Comparison of ENCODE assay signal across 25 cellular contexts in the genomic region with DNA sequence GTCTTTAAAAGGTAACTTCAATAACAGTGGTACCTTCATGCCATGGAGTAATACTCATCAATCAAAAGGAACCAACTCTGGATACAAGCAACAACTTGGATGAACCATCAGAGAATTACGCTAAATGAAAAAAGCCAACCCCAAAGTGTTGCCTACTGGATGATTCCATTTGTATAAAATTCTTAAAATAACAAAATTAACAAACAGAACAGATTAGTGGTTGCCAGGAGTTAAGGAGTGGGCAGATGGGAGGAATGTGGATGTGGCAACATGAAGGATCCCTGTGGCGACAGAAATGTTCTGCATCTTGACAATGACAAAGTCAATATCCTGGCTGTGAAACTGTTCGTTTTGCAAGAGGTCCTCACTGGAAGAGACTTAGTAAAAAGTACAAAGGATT. TPM values are rescaled to one million over a fixed set of nuclear protein-coding genes. Genes with fewer than 3 reads are reported as not detected.
DNase-seq lines count a peak whose midpoint lies in the region; ATAC-seq and TF ChIP-seq lines count a peak whose summit lies in the region.
"Had no signal": no experiment of that assay in that cellular context is flagged by ENCODE, and none has a peak within 500 bp of the region (broad histone marks: within the 10 kb centered on the region; RNA-seq: fewer than 3 reads in every experiment).

No MANE protein-coding gene starts in this region.

- H3K4me2 ChIP-seq in IMR-90 (ENCODE audit: low read depth, low read length), result peak overlapping the region; percentile 29; the same call in 1 of the 2 replicates
- H3K4me2 ChIP-seq in mesenchymal stem cell (ENCODE audit: low read length, poor library complexity, severe bottlenecking), result no peak overlapping the region

- peak overlapping the region; percentile 17 for H3K4me3 Mint-ChIP-seq in chondrocyte (ENCODE audit: unreplicated experiment)
- H3K4me3 Mint-ChIP-seq: activated CD8-positive, alpha-beta T cell treated with anti-CD3 and anti-CD28 coated beads, Interleukin-2, amount 10 ng/mL, durations not matched to agents 7 days and 5 days; activated T-cell treated with anti-CD3 and anti-CD28 coated beads, Interleukin-2, amount 50 U/mL, for 24 hours; CD4-positive, alpha-beta memory T cell; dendritic cell treated with granulocyte-macrophage colony-stimulating factor and Interleukin-4, amounts not matched to agents 40 ng/mL and 50 ng/mL, for 4 days; memory B cell; naive thymus-derived CD4-positive, alpha-beta T cell had no signal

- no peak for TF ChIP-seq POLR2A in IMR-90 (IDR thresholded peaks at IDR 0.05; ENCODE audit: low read depth, low read length)

- H3K9me1 ChIP-seq in IMR-90 (ENCODE audit: insufficient read depth, low read length), result peaks cover 8% of the 10 kb centered on the region; the same call in 1 of the 2 replicates

- H3K14ac ChIP-seq in IMR-90 (replicated peaks; ENCODE audit: low read depth, low read length) (no peak overlapping the region), mesenchymal stem cell (ENCODE audit: low read length in 2 of 2) (no peak overlapping the region)

- no peak for TF ChIP-seq RAD21 in IMR-90 (IDR thresholded peaks at IDR 0.05; ENCODE audit: low read length)

- H2BK5ac ChIP-seq in IMR-90 (ENCODE audit: low read depth, low read length, poor library complexity, severe bottlenecking), result peak overlapping the region; percentile 93
- no peak overlapping the region for H2BK5ac ChIP-seq in mesenchymal stem cell (ENCODE audit: low read depth, low read length, poor library complexity, severe bottlenecking)

- 0 out of 2 replicates have a peak overlapping the region, but pooled peaks have one; percentile 22 for H2BK120ac ChIP-seq in IMR-90 (ENCODE audit: low read depth, low read length)
- no peak overlapping the region for H2BK120ac ChIP-seq in mesenchymal stem cell (ENCODE audit: low read depth, low read length)

- peaks cover 8% of the 10 kb centered on the region; the same call in 1 of the 2 replicates for H4K20me1 ChIP-seq in IMR-90 (ENCODE audit: insufficient read depth, low read length)

- no TSS peak for BruUV-seq in IMR-90 (replicated peaks; lab: Mats Ljungman, UMichigan)

- no peaks in the 10 kb centered on the region for H3K27me3 Mint-ChIP-seq in chondrocyte (ENCODE audit: low read depth)
- H3K27me3 Mint-ChIP-seq: activated T-cell treated with anti-CD3 and anti-CD28 coated beads, Interleukin-2, amount 50 U/mL, for 24 hours; CD4-positive, alpha-beta memory T cell; dendritic cell treated with granulocyte-macrophage colony-stimulating factor and Interleukin-4, amounts not matched to agents 40 ng/mL and 50 ng/mL, for 4 days; memory B cell; naive thymus-derived CD4-positive, alpha-beta T cell had no signal

- H2BK20ac ChIP-seq in IMR-90 (ENCODE audit: low read depth, low read length), result no peak overlapping the region

- peaks cover 18 to 27% of the 10 kb centered on the region in 2 experiments for H3K79me1 ChIP-seq in IMR-90 (ENCODE audit: low read depth in 1 of 2, low read length in 2 of 2)
- H3K79me1 ChIP-seq in mesenchymal stem cell (replicated peaks; ENCODE audit: low read length, poor library complexity, severe bottlenecking), result peaks cover 21% of the 10 kb centered on the region

- no peak overlapping the region; the same call in 1 of the 2 replicates for H3K9ac ChIP-seq in IMR-90 (ENCODE audit: low read depth, low read length)
- no peak overlapping the region for H3K9ac ChIP-seq in mesenchymal stem cell (ENCODE audit: low read length)
- H3K9ac ChIP-seq: parathyroid adenoma had no signal

- no peak for TF ChIP-seq CTCF in AG04449 (IDR thresholded peaks at IDR 0.05; ENCODE audit: insufficient read depth, low read length, missing control alignments)
- no peak for TF ChIP-seq CTCF in IMR-90 (conservative IDR thresholded peaks at IDR 0.05; ENCODE audit: low read depth, low read length)
- TF ChIP-seq CTCF in chondrocyte (IDR thresholded peaks at IDR 0.05), result no peak
- no peak for TF ChIP-seq CTCF in GM20000 (IDR thresholded peaks at IDR 0.05; ENCODE audit: extremely low read depth, missing control alignments)
- TF ChIP-seq CTCF in GM10248 (IDR thresholded peaks at IDR 0.05; ENCODE audit: control extremely low read depth, extremely low read depth, low read depth, missing control alignments), result no peak

- H3K36me3 Mint-ChIP-seq in chondrocyte (ENCODE audit: low read depth), result peaks cover 35% of the 10 kb centered on the region

- H3K36me3 ChIP-seq in IMR-90 (ENCODE audit: control insufficient read depth, insufficient read depth, low read length) (peaks cover 23% of the 10 kb centered on the region), mesenchymal stem cell (ENCODE audit: control insufficient read depth in 1 of 2, insufficient read depth in 2 of 2, low read depth in 1 of 2, low read length in 2 of 2) (peaks cover 19 to 88% of the 10 kb centered on the region in 2 experiments)

- intact Hi-C loops in IMR-90 (cut with micrococcal nuclease), result no loop called here

- H3K4me3 ChIP-seq in AG04449 (ENCODE audit: low read depth, low read length) (no peak overlapping the region), IMR-90 (ENCODE audit: insufficient read depth, low read depth, low read length) (no peak overlapping the region), mesenchymal stem cell (ENCODE audit: insufficient read depth in 1 of 2, low read depth in 1 of 2, low read length in 2 of 2) (no peak overlapping the region)
- H3K4me3 ChIP-seq: body of pancreas, gastroesophageal sphincter, sigmoid colon, thyroid gland had no signal

- H3K18ac ChIP-seq in IMR-90 (ENCODE audit: low read depth, low read length) (no peak overlapping the region), mesenchymal stem cell (ENCODE audit: low read depth in 1 of 2, low read length in 2 of 2) (no peak overlapping the region)

- POLR2A ChIA-PET in AG04449 (lab: Yijun Ruan, JAX), result interaction anchor here (0.6 kb wide), 1 partner anchor 68 kb away, joined by 3 read pairs; no protein-coding TSS in a partner anchor
- POLR2A ChIA-PET in IMR-90 (lab: Charles Lee; ENCODE audit: unreplicated experiment), result no interaction called here
- POLR2A ChIA-PET in GM10248 (lab: Yijun Ruan, JAX), result no interaction called here

- peak; percentile 78 for DNase-seq in AG04449 (ENCODE audit: low read depth, low spot score)
- peak; percentile 73 for DNase-seq in IMR-90
- no peak for DNase-seq in chondrocyte (ENCODE audit: low spot score)
- peak; percentile 25 for DNase-seq in mesenchymal stem cell
- DNase-seq in GM20000 (ENCODE audit: low spot score), result no peak
- DNase-seq in iPS-NIHi11 (ENCODE audit: low spot score), result no peak
- no peak for DNase-seq in GM10248 (ENCODE audit: extremely low spot score)
- DNase-seq: activated CD8-positive, alpha-beta T cell treated with anti-CD3 and anti-CD28 coated beads, Interleukin-2, amount 10 ng/mL, durations not matched to agents 7 days and 5 days; activated naive CD4-positive, alpha-beta T cell treated with Interleukin-2 at 50 U/mL for 16 hours; activated T-cell treated with anti-CD3 and anti-CD28 coated beads, Interleukin-2, amount 50 U/mL, for 24 hours; body of pancreas; CD4-positive, alpha-beta memory T cell; DMS153; kidney glomerular epithelial cell; naive thymus-derived CD4-positive, alpha-beta T cell; NCI-H524 treated with DMSO at 0.1 percent for 48 hours; sigmoid colon; stimulated activated naive CD8-positive, alpha-beta T cell treated with anti-CD3 and anti-CD28 coated beads, Interleukin-15, Interleukin-2, amounts not matched to agents 100 U/mL and 50 U/mL, for 24 hours; thyroid gland had no signal

- peak overlapping the region; percentile 80; the same call in 1 of the 2 replicates for H3K56ac ChIP-seq in IMR-90 (ENCODE audit: extremely low read depth, insufficient read depth, low read length)

- no peaks in the 10 kb centered on the region for H3K27me3 ChIP-seq in IMR-90 (ENCODE audit: control insufficient read depth, insufficient read depth, low read length)
- H3K27me3 ChIP-seq in mesenchymal stem cell (ENCODE audit: control insufficient read depth in 1 of 2, insufficient read depth in 1 of 2, low read length in 2 of 2), result no peaks in the 10 kb centered on the region
- H3K27me3 ChIP-seq: body of pancreas, gastroesophageal sphincter, sigmoid colon, thyroid gland had no signal

- no CpG with 5 or more reads among the region's 3 CpGs for WGBS in IMR-90 (ENCODE audit: extremely low coverage in 2 of 2, insufficient read length in 1 of 2), 2 experiments
- WGBS in mesenchymal stem cell, result 82% methylated on average over 1 of the region's 3 CpGs

- H3K23ac ChIP-seq in IMR-90 (ENCODE audit: low read depth, low read length), result no peak overlapping the region
- H3K23ac ChIP-seq in mesenchymal stem cell (ENCODE audit: low read length in 2 of 2), result no peak overlapping the region

- dilution Hi-C loops in IMR-90 (cut with HindIII; ENCODE audit: low sequenced_read_pairs, unreplicated experiment), result no loop called here

- H3K4me1 ChIP-seq in IMR-90 (ENCODE audit: control insufficient read depth, insufficient read depth, low read length), result peaks cover 12% of the 10 kb centered on the region
- peaks cover 3% of the 10 kb centered on the region for H3K4me1 ChIP-seq in mesenchymal stem cell (ENCODE audit: control insufficient read depth, insufficient read depth, low read depth, low read length)
- H3K4me1 ChIP-seq: body of pancreas, gastroesophageal sphincter, parathyroid adenoma, sigmoid colon, thyroid gland had no signal

- H3K9me3 ChIP-seq in IMR-90 (ENCODE audit: control insufficient read depth, insufficient read depth, low read length) (peaks cover 6% of the 10 kb centered on the region; the same call in 1 of the 2 replicates), mesenchymal stem cell (ENCODE audit: control insufficient read depth, low read length) (peaks cover 41% of the 10 kb centered on the region)
- H3K9me3 ChIP-seq: body of pancreas, thyroid gland had no signal

- no peak overlapping the region for H2AK9ac ChIP-seq in IMR-90 (replicated peaks; ENCODE audit: low read depth, low read length, poor library complexity)

- peaks cover 29% of the 10 kb centered on the region for H3K9me3 Mint-ChIP-seq in chondrocyte (ENCODE audit: low read depth)

- H4K91ac ChIP-seq in IMR-90 (ENCODE audit: insufficient read depth, low read depth, low read length), result no peak overlapping the region; the same call in 1 of the 2 replicates
- H4K91ac ChIP-seq in mesenchymal stem cell (ENCODE audit: low read length), result no peak overlapping the region

- peak overlapping the region; percentile 90 for H3K27ac Mint-ChIP-seq in chondrocyte (ENCODE audit: unreplicated experiment)
- H3K27ac Mint-ChIP-seq: activated CD8-positive, alpha-beta T cell treated with anti-CD3 and anti-CD28 coated beads, Interleukin-2, amount 10 ng/mL, durations not matched to agents 7 days and 5 days; activated T-cell treated with anti-CD3 and anti-CD28 coated beads, Interleukin-2, amount 50 U/mL, for 24 hours; CD4-positive, alpha-beta memory T cell; dendritic cell treated with granulocyte-macrophage colony-stimulating factor and Interleukin-4, amounts not matched to agents 40 ng/mL and 50 ng/mL, for 4 days; memory B cell had no signal

- H4K8ac ChIP-seq in IMR-90 (ENCODE audit: low read depth in 2 of 2, low read length in 2 of 2), result peak overlapping the region in 1 of 2 experiments; percentile 78; a peak in 2 of 4 replicates
- H4K8ac ChIP-seq in mesenchymal stem cell (ENCODE audit: low read length), result no peak overlapping the region

- ATAC-seq in IMR-90 (ENCODE audit: low read depth) (peak; percentile 79), HG03095 (IDR thresholded peaks at IDR 0.05; ENCODE audit: unreplicated experiment) (no peak)
- ATAC-seq: activated CD8-positive, alpha-beta T cell treated with anti-CD3 and anti-CD28 coated beads, Interleukin-2, amount 10 ng/mL, durations not matched to agents 7 days and 5 days; body of pancreas; gastroesophageal sphincter; naive thymus-derived CD4-positive, alpha-beta T cell; SK-N-SH treated with all-trans-retinoic acid at 6 μM for 48 hours; stimulated activated naive CD8-positive, alpha-beta T cell treated with anti-CD3 and anti-CD28 coated beads, Interleukin-15, Interleukin-2, amounts not matched to agents 100 U/mL and 50 U/mL, for 24 hours had no signal

- in situ Hi-C loops in IMR-90 (cut with MboI; ENCODE audit: low sequenced_read_pairs), result no loop called here

- peaks cover 37% of the 10 kb centered on the region for H3K4me1 Mint-ChIP-seq in chondrocyte (ENCODE audit: low read depth)

- H2BK15ac ChIP-seq in IMR-90 (ENCODE audit: low read depth, low read length), result no peak overlapping the region
- H2BK15ac ChIP-seq in mesenchymal stem cell (ENCODE audit: low read depth, poor library complexity, severe bottlenecking), result no peak overlapping the region

- H4K5ac ChIP-seq in IMR-90 (ENCODE audit: low read depth, low read length), result no peak overlapping the region

- H3K27ac ChIP-seq in IMR-90 (ENCODE audit: insufficient read depth, low read length), result peak overlapping the region; percentile 51; the same call in 1 of the 2 replicates
- H3K27ac ChIP-seq in mesenchymal stem cell (ENCODE audit: low read length, poor library complexity, severe bottlenecking), result peak overlapping the region; percentile 24
- H3K27ac ChIP-seq: body of pancreas, gastroesophageal sphincter, parathyroid adenoma, sigmoid colon, thyroid gland had no signal

- H2AFZ ChIP-seq in IMR-90 (replicated peaks; ENCODE audit: low read length, poor library complexity), result no peak overlapping the region
- H2AFZ ChIP-seq in mesenchymal stem cell (ENCODE audit: low read depth, low read length), result no peak overlapping the region
- H2AFZ ChIP-seq: parathyroid adenoma had no signal

- H2AK5ac ChIP-seq in IMR-90 (ENCODE audit: low read depth, low read length) (peak overlapping the region; percentile 32; the same call in 1 of the 2 replicates), mesenchymal stem cell (ENCODE audit: low read length, severe bottlenecking) (no peak overlapping the region)

- no peak overlapping the region for H2BK12ac ChIP-seq in mesenchymal stem cell (ENCODE audit: low read length in 2 of 2)

- H3K4ac ChIP-seq in IMR-90 (ENCODE audit: low read depth, low read length) (peak overlapping the region; percentile 25; the same call in 1 of the 2 replicates), mesenchymal stem cell (ENCODE audit: low read depth in 1 of 2, low read length in 2 of 2) (no peak overlapping the region)

- CTCF ChIA-PET in AG04449 (lab: Yijun Ruan, JAX) (interaction anchor here (2.3 kb wide), 1 partner anchor 110 kb away, joined by 6 read pairs; no protein-coding TSS in a partner anchor), IMR-90 (lab: Yijun Ruan, JAX) (interaction anchor here (1.8 kb wide), 1 partner anchor 110 kb away, joined by 5 read pairs; no protein-coding TSS in a partner anchor), GM10248 (lab: Yijun Ruan, JAX) (no interaction called here)

RNA-seq across cellular contexts. Expression of a gene that starts 50.5 kb away (rescaled TPM):
- total RNA-seq in IMR-90 (2012; rRNA removed), result 92.7 and 95.8 TPM in 2 replicates
- polyA plus RNA-seq in IMR-90 (2012; rRNA removed), result 59.9 and 65.7 TPM in 2 replicates
- 16.7 and 23.9 TPM in 2 replicates for polyA plus RNA-seq in IMR-90 (2012; cell fraction: cytosol; rRNA removed)
- 32.2 and 53.4 TPM in 2 replicates for polyA plus RNA-seq in IMR-90 (2012; cell fraction: nucleus; rRNA removed; ENCODE audit: low replicate concordance)
- total RNA-seq in chondrocyte, result 84.1 to 98.1 TPM (median 88.9 TPM) in 3 replicates
- 73.3 TPM for polyA plus RNA-seq in mesenchymal stem cell (2013, experiment 1 of 2)
- 74.4 TPM for polyA plus RNA-seq in mesenchymal stem cell (2013, experiment 2 of 2)

Comparison
In these comparisons a context has a peak if more than half of its experiments do, and no peak if none do; other contexts are left out.
1. DNase-seq: peak in AG04449 (single experiment), IMR-90 (single experiment) and mesenchymal stem cell (single experiment); none in chondrocyte (single experiment), GM20000 (single experiment), iPS-NIHi11 (single experiment) and GM10248 (single experiment).